Comparison of ENCODE assay signal across 22 cellular contexts in genomic region chr20:12699374-12700228, GRCh38.
A peak's percentile ranks its signal among the peaks of the same experiment; 100 is the strongest.
DNase-seq lines count a peak whose midpoint lies in the region; ATAC-seq and TF ChIP-seq lines count a peak whose summit lies in the region.
"Had no signal": no experiment of that assay in that cellular context is flagged by ENCODE, and none has a peak within 500 bp of the region (broad histone marks: within the 10 kb centered on the region; RNA-seq: fewer than 3 reads in every experiment).

No MANE protein-coding gene starts in this region.

- H3K4me3 ChIP-seq in MM.1S (ENCODE audit: low read length), result no peak overlapping the region
- H3K4me3 ChIP-seq: adrenal gland, breast epithelium, colonic mucosa, Peyer's patch, prostate gland had no signal

- H3K4me2 ChIP-seq in MM.1S (ENCODE audit: low read depth, low read length), result peak overlapping the region; percentile 15; the same call in 1 of the 2 replicates

- no peak for ATAC-seq in GM18519 (IDR thresholded peaks at IDR 0.05; ENCODE audit: low FRiP score, unreplicated experiment)
- ATAC-seq in GM21360 (IDR thresholded peaks at IDR 0.05; ENCODE audit: unreplicated experiment), result no peak
- ATAC-seq: activated CD8-positive, alpha-beta T cell treated with anti-CD3 and anti-CD28 coated beads for 36 hours; natural killer cell treated with Interleukin-12 subunit alpha and Interleukin-12 subunit beta and Interleukin-15 and Interleukin-18, amount 100 ng/mL, for 72 hours; stimulated activated memory B cell treated with anti-CD40 and anti-IgM and Interleukin-4, amounts not matched to agents 10 μg/mL and 1 μg/mL and 100 μg/mL, for 72 hours had no signal

- no peaks in the 10 kb centered on the region for H3K79me2 ChIP-seq in MM.1S (ENCODE audit: low read length)

- no peak overlapping the region for H3K9ac ChIP-seq in MM.1S (ENCODE audit: low read length)

- peak; percentile 14 for DNase-seq in COR-L47 (lab: John Stamatoyannopoulos, UW)
- DNase-seq in MM.1S, result no peak
- peak; percentile 84 for DNase-seq in NCI-H69 (lab: John Stamatoyannopoulos, UW)
- DNase-seq in left kidney (ENCODE audit: low read depth, low spot score), result peak; percentile 9
- no peak for DNase-seq in SIG-M5 (lab: John Stamatoyannopoulos, UW)
- DNase-seq: activated CD8-positive, alpha-beta T cell treated with anti-CD3 and anti-CD28 coated beads for 36 hours; CD4-positive, alpha-beta memory T cell; colonic mucosa; endodermal cell; H7; NCI-H1930; NK-92 treated with Interleukin-12 subunit alpha and Interleukin-12 subunit beta, amount 100 ng/mL, for 24 hours; Peyer's patch; stimulated activated CD4-positive, alpha-beta T cell treated with anti-CD3 and anti-CD28 coated beads, Interleukin-1b, Interleukin-23, amount 100 ng/mL, for 48 hours; T-helper 9 cell had no signal

- no peaks in the 10 kb centered on the region for H3K36me3 ChIP-seq in MM.1S (replicated peaks; ENCODE audit: insufficient read depth, low read length)
- H3K36me3 ChIP-seq: adrenal gland, breast epithelium, colonic mucosa, Peyer's patch, prostate gland had no signal

- H2AFZ ChIP-seq in MM.1S (ENCODE audit: low read length), result no peak overlapping the region

- H3F3A ChIP-seq in MM.1S (ENCODE audit: insufficient read depth, low read length), result peaks cover 17% of the 10 kb centered on the region

- TF ChIP-seq CTCF in MM.1S (IDR thresholded peaks at IDR 0.05; ENCODE audit: low read length), result no peak

- H3K27ac ChIP-seq in MM.1S (ENCODE audit: low read length), result no peak overlapping the region
- H3K27ac ChIP-seq: adrenal gland, breast epithelium, colonic mucosa, Peyer's patch, prostate gland had no signal

- no peaks in the 10 kb centered on the region for H4K20me1 ChIP-seq in MM.1S (ENCODE audit: insufficient read depth, low read length)

- no peaks in the 10 kb centered on the region; the same call in 1 of the 2 replicates for H3K27me3 ChIP-seq in MM.1S (replicated peaks; ENCODE audit: insufficient read depth, low read length)
- H3K27me3 ChIP-seq: adrenal gland, breast epithelium, colonic mucosa, Peyer's patch had no signal

- peaks cover 20% of the 10 kb centered on the region for H3K4me1 ChIP-seq in MM.1S (ENCODE audit: low read length)
- H3K4me1 ChIP-seq: adrenal gland, breast epithelium, colonic mucosa, Peyer's patch, prostate gland had no signal

- no peaks in the 10 kb centered on the region for H3K9me3 ChIP-seq in MM.1S (replicated peaks; ENCODE audit: insufficient read depth, low read length)
- H3K9me3 ChIP-seq: adrenal gland, breast epithelium, colonic mucosa, Peyer's patch, prostate gland had no signal

- no peaks in the 10 kb centered on the region for H3K9me2 ChIP-seq in MM.1S (replicated peaks; ENCODE audit: insufficient read depth, low read length)

Comparison
In these comparisons a context has a peak if more than half of its experiments do, and no peak if none do; other contexts are left out.
1. DNase-seq: peak in COR-L47 (single experiment), NCI-H69 (single experiment) and left kidney (single experiment); none in MM.1S (single experiment) and SIG-M5 (single experiment).